ENCODE assay signal across 25 cellular contexts in genomic region chr9:19198406-19198805, GRCh38.
"Had no signal": no experiment of that assay in that cellular context is flagged by ENCODE, and none has a peak within 500 bp of the region (broad histone marks: within the 10 kb centered on the region; RNA-seq: fewer than 3 reads in every experiment).

No MANE protein-coding gene starts in this region.

- H3K27me3 ChIP-seq: pancreas, sigmoid colon, spleen, suprapubic skin, tibial artery, upper lobe of right lung had no signal

- H3K9me3 ChIP-seq: left ventricle myocardium inferior, pancreas, prostate gland, sigmoid colon, spleen, suprapubic skin, thoracic aorta, tibial artery, upper lobe of right lung had no signal

- H3K36me3 Mint-ChIP-seq: naive thymus-derived CD8-positive, alpha-beta T cell; stimulated activated effector memory CD8-positive, alpha-beta T cell treated with anti-CD3 and anti-CD28 coated beads, Interleukin-12 subunit alpha, Interleukin-12 subunit beta, amount 100 ng/mL, for 72 hours had no signal

- H3K27ac ChIP-seq: left ventricle myocardium inferior, pancreas, prostate gland, sigmoid colon, spleen, suprapubic skin, thoracic aorta, tibial artery, upper lobe of right lung had no signal

- H3K9me3 Mint-ChIP-seq: naive thymus-derived CD8-positive, alpha-beta T cell; nephron; neural crest cell; stimulated activated effector memory CD8-positive, alpha-beta T cell treated with anti-CD3 and anti-CD28 coated beads, Interleukin-12 subunit alpha, Interleukin-12 subunit beta, amount 100 ng/mL, for 72 hours; stimulated activated naive CD8-positive, alpha-beta T cell treated with anti-CD3 and anti-CD28 coated beads, Interleukin-15, Interleukin-2, amounts not matched to agents 100 ng/mL and 50 ng/mL, for 24 hours had no signal

- H3K4me3 ChIP-seq: left ventricle myocardium inferior, lung, pancreas, prostate gland, sigmoid colon, spleen, suprapubic skin, thoracic aorta, tibial artery, upper lobe of right lung had no signal

- H3K4me1 ChIP-seq: prostate gland, spleen, tibial artery, upper lobe of right lung had no signal

- ATAC-seq: naive thymus-derived CD8-positive, alpha-beta T cell; pancreas; right cardiac atrium; stimulated activated effector memory CD8-positive, alpha-beta T cell treated with anti-CD3 and anti-CD28 coated beads, Interleukin-12 subunit alpha, Interleukin-12 subunit beta, amount 100 ng/mL, for 72 hours; upper lobe of right lung had no signal

- H3K27ac Mint-ChIP-seq: naive thymus-derived CD8-positive, alpha-beta T cell; nephron; stimulated activated effector memory CD8-positive, alpha-beta T cell treated with anti-CD3 and anti-CD28 coated beads, Interleukin-12 subunit alpha, Interleukin-12 subunit beta, amount 100 ng/mL, for 72 hours; stimulated activated naive CD8-positive, alpha-beta T cell treated with anti-CD3 and anti-CD28 coated beads, Interleukin-15, Interleukin-2, amounts not matched to agents 100 ng/mL and 50 ng/mL, for 24 hours had no signal

- H3K4me1 Mint-ChIP-seq: stimulated activated effector memory CD8-positive, alpha-beta T cell treated with anti-CD3 and anti-CD28 coated beads, Interleukin-12 subunit alpha, Interleukin-12 subunit beta, amount 100 ng/mL, for 72 hours had no signal

- DNase-seq: islet precursor cell; left ventricle myocardium inferior; naive thymus-derived CD8-positive, alpha-beta T cell; nucleus accumbens; pancreas; posterior cingulate gyrus; retina; right cardiac atrium; sigmoid colon; small intestine; spleen; stimulated activated CD4-positive, alpha-beta T cell treated with anti-CD3 and anti-CD28 coated beads, Interleukin-4, amount 100 ng/mL, for 24 hours; stimulated activated naive CD4-positive, alpha-beta T cell; tibial artery; trophoblast cell; upper lobe of right lung had no signal

- H3K36me3 ChIP-seq: left ventricle myocardium inferior, pancreas, prostate gland, sigmoid colon, spleen, suprapubic skin, thoracic aorta, tibial artery, upper lobe of right lung had no signal

- H3K4me3 Mint-ChIP-seq: naive thymus-derived CD8-positive, alpha-beta T cell; nephron; neural crest cell; stimulated activated effector memory CD8-positive, alpha-beta T cell treated with anti-CD3 and anti-CD28 coated beads, Interleukin-12 subunit alpha, Interleukin-12 subunit beta, amount 100 ng/mL, for 72 hours; stimulated activated naive CD8-positive, alpha-beta T cell treated with anti-CD3 and anti-CD28 coated beads, Interleukin-15, Interleukin-2, amounts not matched to agents 100 ng/mL and 50 ng/mL, for 24 hours had no signal

- FAIRE-seq: pancreas, small intestine, urothelium cell line had no signal
